In genomic region chr20:50663095-50663821, GRCh38 we compare ENCODE assay signal across 8 cellular contexts. TPM values are rescaled to one million over a fixed set of nuclear protein-coding genes. Genes with fewer than 3 reads are reported as not detected.
DNase-seq lines count a peak whose midpoint lies in the region; ATAC-seq and TF ChIP-seq lines count a peak whose summit lies in the region.

No MANE protein-coding gene starts in this region.

- intact Hi-C loops in OCI-LY7 (cut with micrococcal nuclease; ENCODE audit: unreplicated experiment): loop anchor here (2.0 to 10.0 kb wide), 2 partner anchors 88 to 122 kb away; no protein-coding TSS in a partner anchor

- WGBS in upper lobe of left lung, 2 donors: 76 to 85% methylated on average over 9 to 10 of the region's 10 CpGs

- H3K4me1 Mint-ChIP-seq in activated naive CD4-positive, alpha-beta T cell treated with anti-CD3 and anti-CD28 coated beads, Interleukin-2, amount 10 ng/mL, durations not matched to agents 7 days and 5 days: no peaks in the 10 kb centered on the region

- peaks cover 29% of the 10 kb centered on the region for H3K27me3 Mint-ChIP-seq in activated naive CD4-positive, alpha-beta T cell treated with anti-CD3 and anti-CD28 coated beads, Interleukin-2, amount 10 ng/mL, durations not matched to agents 7 days and 5 days

- TF ChIP-seq EP300 in upper lobe of left lung (IDR thresholded peaks at IDR 0.05): no peak

- no peaks in the 10 kb centered on the region for H3K27me3 ChIP-seq in upper lobe of left lung

- no peak overlapping the region for H3K4me2 ChIP-seq in OCI-LY7 (ENCODE audit: low read length)

- H3K4me1 ChIP-seq in OCI-LY7 (ENCODE audit: insufficient read depth, low read length, poor library complexity, severe bottlenecking) (peaks cover 16% of the 10 kb centered on the region), upper lobe of left lung (peaks cover 0 to 37% (median 15%) of the 10 kb centered on the region in 4 donors)

- TF ChIP-seq POLR2A in upper lobe of left lung (IDR thresholded peaks at IDR 0.05): no peak

- H3K4me3 ChIP-seq in OCI-LY7 (ENCODE audit: low read depth, low read length, poor library complexity, severe bottlenecking) (no peak overlapping the region), upper lobe of left lung (no peak overlapping the region)

- H3K27ac Mint-ChIP-seq in activated naive CD4-positive, alpha-beta T cell treated with anti-CD3 and anti-CD28 coated beads, Interleukin-2, amount 10 ng/mL, durations not matched to agents 7 days and 5 days: no peak overlapping the region

- TF ChIP-seq CTCF in OCI-LY7 (conservative IDR thresholded peaks at IDR 0.05; ENCODE audit: low read length) (peak; percentile 67), upper lobe of left lung (IDR thresholded peaks at IDR 0.05) (peak in 3 of 6 experiments; percentile 44 to 46 (median 45))

- no peaks in the 10 kb centered on the region for H3K9me3 Mint-ChIP-seq in activated naive CD4-positive, alpha-beta T cell treated with anti-CD3 and anti-CD28 coated beads, Interleukin-2, amount 10 ng/mL, durations not matched to agents 7 days and 5 days

- H3K4me3 Mint-ChIP-seq in activated naive CD4-positive, alpha-beta T cell treated with anti-CD3 and anti-CD28 coated beads, Interleukin-2, amount 10 ng/mL, durations not matched to agents 7 days and 5 days: no peak overlapping the region

- H3K9me2 ChIP-seq in OCI-LY7 (ENCODE audit: insufficient read depth, low read length): no peaks in the 10 kb centered on the region

- no TSS peak for BruUV-seq in OCI-LY7 (replicated peaks; lab: Mats Ljungman, UMichigan)

- H3K36me3 ChIP-seq in OCI-LY7 (ENCODE audit: insufficient read depth, low read length): no peaks in the 10 kb centered on the region
- H3K36me3 ChIP-seq in upper lobe of left lung: no peaks in the 10 kb centered on the region

- CTCF ChIA-PET in activated naive CD4-positive, alpha-beta T cell treated with anti-CD3 and anti-CD28 coated beads, Interleukin-2, amount 10 ng/mL, durations not matched to agents 7 days and 5 days (lab: Charles Lee): interaction anchor here (1.4 kb wide), 1 partner anchor 85 kb away, joined by 6 read pairs; no protein-coding TSS in a partner anchor
- CTCF ChIA-PET in OCI-LY7 (lab: Charles Lee; ENCODE audit: unreplicated experiment): interaction anchor here (0.6 kb wide), 1 partner anchor 756 kb away, joined by 4 read pairs; no protein-coding TSS in a partner anchor

- no peak overlapping the region for H2AFZ ChIP-seq in OCI-LY7 (ENCODE audit: low read length)

- H3K27ac ChIP-seq in OCI-LY7 (ENCODE audit: low read depth, low read length, poor library complexity, severe bottlenecking) (no peak overlapping the region), upper lobe of left lung (peak overlapping the region in 2 of 4 donors; percentile 11 to 40)

- peak; percentile 4 for DNase-seq in activated naive CD4-positive, alpha-beta T cell treated with Interleukin-2 at 50 U/mL for 16 hours
- DNase-seq in activated naive CD4-positive, alpha-beta T cell treated with anti-CD3 and anti-CD28 coated beads, Interleukin-2, amount 10 ng/mL, durations not matched to agents 7 days and 5 days: no peak
- peak; percentile 52 for DNase-seq in OCI-LY7 (ENCODE audit: low spot score)
- peak; percentile 74 for DNase-seq in glomerular visceral epithelial cell (ENCODE audit: extremely low spot score)
- peak in 1 of 2 donors; percentile 73 for DNase-seq in upper lobe of left lung
- no peak for DNase-seq in AG08395 (ENCODE audit: low spot score)

- H4K20me1 ChIP-seq in OCI-LY7 (ENCODE audit: insufficient read depth, low read length): no peaks in the 10 kb centered on the region

- POLR2A ChIA-PET in OCI-LY7 (lab: Charles Lee): interaction anchor here (0.6 kb wide), 2 partner anchors 88 to 211 kb away, joined by 3 to 4 read pairs; no protein-coding TSS in a partner anchor

- no peaks in the 10 kb centered on the region for H3K9me3 ChIP-seq in OCI-LY7 (ENCODE audit: low read length)
- H3K9me3 ChIP-seq in upper lobe of left lung: no peaks in the 10 kb centered on the region

- no peaks in the 10 kb centered on the region for H3K36me3 Mint-ChIP-seq in activated naive CD4-positive, alpha-beta T cell treated with anti-CD3 and anti-CD28 coated beads, Interleukin-2, amount 10 ng/mL, durations not matched to agents 7 days and 5 days

- ATAC-seq in upper lobe of left lung (ENCODE audit: low FRiP score in 2 of 2) (peak; percentile 28 to 74), GM18511 (IDR thresholded peaks at IDR 0.05; ENCODE audit: unreplicated experiment) (no peak), HG03025 (IDR thresholded peaks at IDR 0.05; ENCODE audit: low FRiP score, unreplicated experiment) (no peak)

- no peaks in the 10 kb centered on the region for H3K79me2 ChIP-seq in OCI-LY7 (ENCODE audit: insufficient read depth, low read depth, low read length)

RNA-seq across cellular contexts. Expression of gene RIPOR3, which starts 28.1 kb away (rescaled TPM):
- total RNA-seq in OCI-LY7 (2014; rRNA removed; shearing (Covaris generic)): not detected in 2 replicates
- 0.35 and 0.53 TPM in 2 replicates for total RNA-seq in OCI-LY7 (2022)
- total RNA-seq in upper lobe of left lung: 10 to 100 TPM in 2 of 6 donors, 1 to 10 TPM in 4; 2.1 to 36.7 (median 5.1) TPM

Comparison
In these comparisons a context has a peak if more than half of its experiments do, and no peak if none do; other contexts are left out.
1. DNase-seq: peak in activated naive CD4-positive, alpha-beta T cell treated with Interleukin-2 at 50 U/mL for 16 hours (single experiment), OCI-LY7 (single experiment) and glomerular visceral epithelial cell (single experiment); none in activated naive CD4-positive, alpha-beta T cell treated with anti-CD3 and anti-CD28 coated beads, Interleukin-2, amount 10 ng/mL, durations not matched to agents 7 days and 5 days (single experiment) and AG08395 (single experiment).
2. ATAC-seq: peak in upper lobe of left lung (2 of 2); none in GM18511 (single experiment) and HG03025 (single experiment).